21 cellular contexts compared by ENCODE assay signal in the genomic region with DNA sequence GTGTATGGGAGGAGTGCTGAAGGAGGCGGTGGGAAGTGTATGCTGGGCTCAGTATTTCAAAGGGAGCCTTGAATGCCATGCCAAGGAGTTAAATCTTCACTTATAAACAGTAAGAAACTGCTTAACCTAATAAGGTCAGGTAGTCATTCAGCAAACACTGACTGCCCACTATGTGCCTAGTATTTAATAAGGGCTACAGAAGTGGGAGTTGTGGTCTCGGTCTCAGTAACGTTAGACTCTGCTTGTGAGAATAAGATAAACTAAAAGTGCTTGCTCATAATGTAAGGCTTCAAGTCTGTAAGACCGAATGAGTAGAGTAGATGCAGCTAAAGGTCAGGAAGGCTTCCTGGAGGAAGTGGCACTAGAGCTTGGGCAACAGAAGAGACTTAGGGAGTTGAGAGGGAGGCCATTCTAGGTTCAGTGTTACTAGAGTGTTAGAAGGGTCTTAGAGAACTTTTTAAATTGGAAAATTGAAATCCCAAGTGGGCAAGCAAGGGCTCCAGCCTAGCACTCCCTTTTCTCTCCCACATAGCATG. TPM values are rescaled to one million over a fixed set of nuclear protein-coding genes. Genes with fewer than 3 reads are reported as not detected.
A peak's percentile ranks its signal among the peaks of the same experiment; 100 is the strongest.
DNase-seq lines count a peak whose midpoint lies in the region; ATAC-seq, FAIRE-seq and TF ChIP-seq lines count a peak whose summit lies in the region.
"Had no signal": no experiment of that assay in that cellular context is flagged by ENCODE, and none has a peak within 500 bp of the region (broad histone marks: within the 10 kb centered on the region; RNA-seq: fewer than 3 reads in every experiment).

No MANE protein-coding gene starts in this region.

- H3K36me3 ChIP-seq in HepG2 (replicated peaks in 1 of 2; ENCODE audit: control insufficient read depth in 1 of 2, insufficient read depth in 2 of 2, low read length in 2 of 2) (peaks cover 44 to 87% of the 10 kb centered on the region in 2 experiments), right lobe of liver (peaks cover 0 to 65% (median 23%) of the 10 kb centered on the region in 4 donors), thyroid gland (peaks cover 25 to 27% of the 10 kb centered on the region in 2 donors)

- H3K27me3 ChIP-seq in HepG2 (ENCODE audit: control insufficient read depth in 1 of 2, insufficient read depth in 2 of 2, low read length in 2 of 2) (no peaks in the 10 kb centered on the region), right lobe of liver (no peaks in the 10 kb centered on the region), thyroid gland (no peaks in the 10 kb centered on the region)
- H3K27me3 ChIP-seq: body of pancreas, dorsolateral prefrontal cortex had no signal

- H3K4me1 ChIP-seq in HepG2 (ENCODE audit: insufficient read depth, low read length), result peaks cover 19% of the 10 kb centered on the region
- H3K4me1 ChIP-seq in right lobe of liver, result peaks cover 0 to 7% (median 0%) of the 10 kb centered on the region in 4 donors
- H3K4me1 ChIP-seq in thyroid gland, result peaks cover 44 to 49% of the 10 kb centered on the region in 2 donors

- TF ChIP-seq POLR2A in HepG2 (IDR thresholded peaks at IDR 0.05; ENCODE audit: insufficient read depth in 1 of 2, low read depth in 2 of 2, low read length in 2 of 2), result no peak
- TF ChIP-seq POLR2A in right lobe of liver (IDR thresholded peaks at IDR 0.05), result no peak
- TF ChIP-seq POLR2A in GM18505 (IDR thresholded peaks at IDR 0.05; ENCODE audit: borderline replicate concordance, extremely low read depth, insufficient read depth, insufficient read length), result peak; percentile 19
- TF ChIP-seq POLR2A in thyroid gland (IDR thresholded peaks at IDR 0.05), result no peak

- CTCF ChIA-PET in HepG2 (lab: Yijun Ruan, JAX; ENCODE audit: low intra/inter-chr PET ratio, low total read pairs), result no interaction called here

- peaks cover 34% of the 10 kb centered on the region for H3K36me3 Mint-ChIP-seq in memory B cell

- in situ Hi-C loops in HepG2 (cut with HindIII; ENCODE audit: extremely low pct_ligation_motif_present, low pct_unique_long_range_greater_than_20kb), result no loop called here

- no peak for TF ChIP-seq RAD21 in HepG2 (CRISPR knock-in tag; IDR thresholded peaks at IDR 0.05)

- 95% methylated on average over 4 of the region's 4 CpGs for WGBS in HepG2 (ENCODE audit: low lambda C conversion rate)
- 80% methylated on average over 4 of the region's 4 CpGs for WGBS in right lobe of liver (ENCODE audit: insufficient coverage, low coverage, low lambda C conversion rate, missing lambda C conversion rate)
- WGBS in thyroid gland, 2 donors, result 93 to 94% methylated on average over 4 of the region's 4 CpGs

- no peak overlapping the region for H3K4me3 Mint-ChIP-seq in memory B cell
- H3K4me3 Mint-ChIP-seq: activated T-helper 1 cell treated with anti-CD3 and anti-CD28 coated beads, Interleukin-12 subunit alpha, Interleukin-12 subunit beta, Interleukin-2, Interleukin-4 antibody, amounts not matched to agents 30 ng/mL and 10 ng/mL and 1 ng/mL, durations not matched to agents 14 hours and 24 hours and 36 hours; T-helper 2 cell treated with Interferon-gamma antibody and Interleukin-4, amounts not matched to agents 5 μg/mL and 100 μg/mL, for 36 hours had no signal

- no peaks in the 10 kb centered on the region for H3K27me3 Mint-ChIP-seq in memory B cell

- ATAC-seq in HepG2, result no peak
- ATAC-seq in right lobe of liver, result no peak
- ATAC-seq in GM18505 (IDR thresholded peaks at IDR 0.05; ENCODE audit: unreplicated experiment), result no peak
- ATAC-seq in memory B cell (ENCODE audit: low read depth), result no peak
- ATAC-seq in GM18873 (IDR thresholded peaks at IDR 0.05; ENCODE audit: low FRiP score, unreplicated experiment), result no peak
- ATAC-seq: body of pancreas had no signal

- H3K4me3 ChIP-seq in HepG2 (replicated peaks in 1 of 3; ENCODE audit: insufficient read depth in 1 of 3, low read depth in 2 of 3, low read length in 3 of 3) (no peak overlapping the region), right lobe of liver (no peak overlapping the region), thyroid gland (replicated peaks in 1 of 3) (no peak overlapping the region)
- H3K4me3 ChIP-seq: body of pancreas, dorsolateral prefrontal cortex, smooth muscle cell had no signal

- POLR2A ChIA-PET in HepG2 (lab: Yijun Ruan, JAX), result interaction anchor here (1.0 to 4.8 kb wide), 3 partner anchors 7 to 18 kb away, joined by 3 to 84 read pairs (median 23); no protein-coding TSS in a partner anchor

- intact Hi-C loops in HepG2 (cut with micrococcal nuclease; ENCODE audit: unreplicated experiment), result loop anchor here (10.0 kb wide), 1 partner anchor 65 kb away; a partner anchor contains a TSS
- intact Hi-C loops in right lobe of liver (cut with DNase I), result no loop called here
- intact Hi-C loops in thyroid gland (cut with DNase I), result loop anchor here (10.0 kb wide), 1 partner anchor 95 kb away; no protein-coding TSS in a partner anchor

- no peak for FAIRE-seq in HepG2 (lab: Jason Lieb, UNC)

- H3K9ac ChIP-seq in HepG2 (ENCODE audit: insufficient read depth, low read depth, low read length), result no peak overlapping the region

- no peak for TF ChIP-seq CTCF in HepG2 (CRISPR knock-in tag; IDR thresholded peaks at IDR 0.05)
- no peak for TF ChIP-seq CTCF in right lobe of liver (IDR thresholded peaks at IDR 0.05)
- no peak for TF ChIP-seq CTCF in thyroid gland (IDR thresholded peaks at IDR 0.05)

- peaks cover 11% of the 10 kb centered on the region for H3K79me2 ChIP-seq in HepG2 (ENCODE audit: insufficient read depth, low read length)

- DNase-seq in HepG2 (ENCODE audit: low spot score) (no peak), right lobe of liver (no peak), memory B cell (ENCODE audit: low spot score in 2 of 2) (no peak), thyroid gland (no peak), MV-4-11 (lab: John Stamatoyannopoulos, UW) (no peak)
- DNase-seq in stimulated activated CD4-positive, alpha-beta T cell treated with anti-CD3 and anti-CD28 coated beads, Interleukin-2, amount 100 ng/mL, for 48 hours, result no peak
- DNase-seq: body of pancreas; cerebellar nuclear complex; DMS153; GOT3; hypothalamus; mesendoderm; NCI-H1694; stimulated activated CD4-positive, alpha-beta T cell treated with anti-CD3 and anti-CD28 coated beads, Interleukin-2, amount 100 ng/mL, for 24 hours had no signal

- TSS peak; percentile 9 for BruUV-seq in HepG2 (replicated peaks; lab: Mats Ljungman, UMichigan)

- no peak overlapping the region for H2AFZ ChIP-seq in HepG2 (ENCODE audit: low read length)

- H4K20me1 ChIP-seq in HepG2 (ENCODE audit: insufficient read depth, low read length), result peaks cover 13% of the 10 kb centered on the region

- no peak overlapping the region for H3K4me2 ChIP-seq in HepG2 (ENCODE audit: low read depth, low read length)
- H3K4me2 ChIP-seq: smooth muscle cell had no signal

- H3K27ac Mint-ChIP-seq in memory B cell, result peak overlapping the region; percentile 56
- H3K27ac Mint-ChIP-seq: activated T-helper 1 cell treated with anti-CD3 and anti-CD28 coated beads, Interleukin-12 subunit alpha, Interleukin-12 subunit beta, Interleukin-2, Interleukin-4 antibody, amounts not matched to agents 30 ng/mL and 10 ng/mL and 1 ng/mL, durations not matched to agents 14 hours and 24 hours and 36 hours had no signal

- TF ChIP-seq EP300 in HepG2 (IDR thresholded peaks at IDR 0.05; ENCODE audit: low read depth in 2 of 2, low read length in 2 of 2), result no peak
- TF ChIP-seq EP300 in HepG2 (CRISPR knock-in tag; IDR thresholded peaks at IDR 0.05; ENCODE audit: borderline replicate concordance), result no peak

- H3K4me1 Mint-ChIP-seq in memory B cell, result peaks cover 20% of the 10 kb centered on the region

- H3K9me3 Mint-ChIP-seq in memory B cell, result no peaks in the 10 kb centered on the region
- H3K9me3 Mint-ChIP-seq: activated T-helper 1 cell treated with anti-CD3 and anti-CD28 coated beads, Interleukin-12 subunit alpha, Interleukin-12 subunit beta, Interleukin-2, Interleukin-4 antibody, amounts not matched to agents 30 ng/mL and 10 ng/mL and 1 ng/mL, durations not matched to agents 14 hours and 24 hours and 36 hours; T-helper 2 cell treated with Interferon-gamma antibody and Interleukin-4, amounts not matched to agents 5 μg/mL and 100 μg/mL, for 36 hours had no signal

- H3K27ac ChIP-seq in HepG2 (ENCODE audit: extremely low read length, insufficient read depth, low read length) (no peak overlapping the region), right lobe of liver (no peak overlapping the region), thyroid gland (peak overlapping the region in 2 of 3 donors; percentile 46 to 87)
- H3K27ac ChIP-seq: body of pancreas, RWPE1 had no signal

- H3K9me3 ChIP-seq in HepG2 (ENCODE audit: low read length) (no peaks in the 10 kb centered on the region), right lobe of liver (no peaks in the 10 kb centered on the region), thyroid gland (no peaks in the 10 kb centered on the region)
- H3K9me3 ChIP-seq: body of pancreas had no signal

RNA-seq across cellular contexts. Expression of a gene that starts 6.0 kb away (rescaled TPM):
- total RNA-seq in HepG2 (2016; rRNA removed; fragmentation: Illumina TruSeq; extraction: Trizol), result 81.9 and 85.1 TPM in 2 replicates
- 39.3 and 48.2 TPM in 2 replicates for total RNA-seq in HepG2 (2016; cell fraction: cytosol; rRNA removed; fragmentation: Illumina TruSeq; extraction: Trizol; ENCODE audit: low read depth)
- total RNA-seq in HepG2 (2016; cell fraction: insoluble cytoplasmic fraction; rRNA removed; fragmentation: Illumina TruSeq; extraction: Trizol), result 79.9 and 80.4 TPM in 2 replicates
- total RNA-seq in HepG2 (2016; cell fraction: membrane; rRNA removed; fragmentation: Illumina TruSeq; extraction: Trizol), result 99.4 and 121 TPM in 2 replicates
- total RNA-seq in HepG2 (2016; cell fraction: nucleus; rRNA removed; fragmentation: Illumina TruSeq; extraction: Trizol), result 41.2 and 48.0 TPM in 2 replicates
- polyA plus RNA-seq in HepG2 (2011; rRNA removed), result 134 and 155 TPM in 2 replicates
- polyA plus RNA-seq in HepG2 (2011; cell fraction: cytosol; rRNA removed), result 175 and 198 TPM in 2 replicates
- polyA plus RNA-seq in HepG2 (2011; cell fraction: nucleus; rRNA removed), result 42.9 and 54.2 TPM in 2 replicates
- 93.4 and 110 TPM in 2 replicates for polyA plus RNA-seq in HepG2 (2012)
- polyA plus RNA-seq in HepG2 (2016; cell fraction: cytosol; fragmentation: Illumina TruSeq; extraction: Trizol; ENCODE audit: low read depth), result 130 and 155 TPM in 2 replicates
- 249 and 301 TPM in 2 replicates for polyA plus RNA-seq in HepG2 (2016; cell fraction: insoluble cytoplasmic fraction; fragmentation: Illumina TruSeq; extraction: Trizol; ENCODE audit: low read depth)
- polyA plus RNA-seq in HepG2 (2016; cell fraction: membrane; fragmentation: Illumina TruSeq; extraction: Trizol; ENCODE audit: low read depth), result 253 and 267 TPM in 2 replicates
- polyA plus RNA-seq in HepG2 (2016; cell fraction: nucleus; fragmentation: Illumina TruSeq; extraction: Trizol; ENCODE audit: insufficient read depth, low read depth), result 142 and 146 TPM in 2 replicates
- 31.7 and 183 TPM in 2 replicates for polyA minus RNA-seq in HepG2 (2011; rRNA and poly(A)+ RNA removed; ENCODE audit: low replicate concordance)
- 56.3 and 59.3 TPM in 2 replicates for polyA minus RNA-seq in HepG2 (2011; cell fraction: cytosol; rRNA and poly(A)+ RNA removed)
- 34.6 and 44.4 TPM in 2 replicates for polyA minus RNA-seq in HepG2 (2011; cell fraction: nucleus; rRNA and poly(A)+ RNA removed)
- 10 to 100 TPM in 5 of 6 experiments, 1 to 10 TPM in 1; 10.0 to 24.4 (median 14.2) TPM for total RNA-seq in right lobe of liver
- total RNA-seq in thyroid gland, result 10 to 100 TPM; 62.1 to 97.3 (median 70.6) TPM

RNA-seq across cellular contexts. Expression of a gene that starts 32.3 kb away (rescaled TPM):
- total RNA-seq in HepG2 (2016; rRNA removed; fragmentation: Illumina TruSeq; extraction: Trizol) (0.31 and 3.2 TPM in 2 replicates), right lobe of liver (1 to 10 TPM; 1.3 to 7.8 (median 5.3) TPM), thyroid gland (10 to 100 TPM in 1 of 4 donors, 1 to 10 TPM in 3; 5.1 to 20.0 (median 7.4) TPM)
- 0.71 TPM in 1 of 2 replicates, not detected in the other for total RNA-seq in HepG2 (2016; cell fraction: cytosol; rRNA removed; fragmentation: Illumina TruSeq; extraction: Trizol; ENCODE audit: low read depth)
- 0.46 and 3.1 TPM in 2 replicates for total RNA-seq in HepG2 (2016; cell fraction: insoluble cytoplasmic fraction; rRNA removed; fragmentation: Illumina TruSeq; extraction: Trizol)
- total RNA-seq in HepG2 (2016; cell fraction: membrane; rRNA removed; fragmentation: Illumina TruSeq; extraction: Trizol), result 0.12 and 0.65 TPM in 2 replicates
- total RNA-seq in HepG2 (2016; cell fraction: nucleus; rRNA removed; fragmentation: Illumina TruSeq; extraction: Trizol), result 3.2 and 5.0 TPM in 2 replicates
- 17.6 and 21.8 TPM in 2 replicates for polyA plus RNA-seq in HepG2 (2011; rRNA removed)
- polyA plus RNA-seq in HepG2 (2011; cell fraction: cytosol; rRNA removed), result 2.4 and 5.1 TPM in 2 replicates
- 142 and 179 TPM in 2 replicates for polyA plus RNA-seq in HepG2 (2011; cell fraction: nucleus; rRNA removed)
- 7.7 and 16.0 TPM in 2 replicates for polyA plus RNA-seq in HepG2 (2012)
- polyA plus RNA-seq in HepG2 (2016; cell fraction: cytosol; fragmentation: Illumina TruSeq; extraction: Trizol; ENCODE audit: low read depth), result 0.22 and 0.24 TPM in 2 replicates
- 0.81 and 0.98 TPM in 2 replicates for polyA plus RNA-seq in HepG2 (2016; cell fraction: insoluble cytoplasmic fraction; fragmentation: Illumina TruSeq; extraction: Trizol; ENCODE audit: low read depth)
- polyA plus RNA-seq in HepG2 (2016; cell fraction: membrane; fragmentation: Illumina TruSeq; extraction: Trizol; ENCODE audit: low read depth), result 0.13 and 0.55 TPM in 2 replicates
- polyA plus RNA-seq in HepG2 (2016; cell fraction: nucleus; fragmentation: Illumina TruSeq; extraction: Trizol; ENCODE audit: insufficient read depth, low read depth), result 26.3 and 28.4 TPM in 2 replicates
- 6.1 and 8.3 TPM in 2 replicates for polyA minus RNA-seq in HepG2 (2011; rRNA and poly(A)+ RNA removed; ENCODE audit: low replicate concordance)
- 1.3 and 1.8 TPM in 2 replicates for polyA minus RNA-seq in HepG2 (2011; cell fraction: cytosol; rRNA and poly(A)+ RNA removed)
- polyA minus RNA-seq in HepG2 (2011; cell fraction: nucleus; rRNA and poly(A)+ RNA removed), result 16.6 and 17.9 TPM in 2 replicates

RNA-seq across cellular contexts. Expression of a gene that starts 32.3 kb away (rescaled TPM):
- total RNA-seq in HepG2 (2016; rRNA removed; fragmentation: Illumina TruSeq; extraction: Trizol) (0.62 and 1.0 TPM in 2 replicates), right lobe of liver (1 to 10 TPM in 2 of 6 experiments, under 1 TPM in 4; 0.49 to 1.6 (median 0.85) TPM), thyroid gland (1 to 10 TPM; 1.2 to 6.0 (median 2.9) TPM)
- total RNA-seq in HepG2 (2016; cell fraction: cytosol; rRNA removed; fragmentation: Illumina TruSeq; extraction: Trizol; ENCODE audit: low read depth), result not detected in 2 replicates
- total RNA-seq in HepG2 (2016; cell fraction: insoluble cytoplasmic fraction; rRNA removed; fragmentation: Illumina TruSeq; extraction: Trizol), result 2.0 TPM in 1 of 2 replicates, not detected in the other
- total RNA-seq in HepG2 (2016; cell fraction: membrane; rRNA removed; fragmentation: Illumina TruSeq; extraction: Trizol), result 0.53 TPM in 1 of 2 replicates, not detected in the other
- 0.85 and 3.2 TPM in 2 replicates for total RNA-seq in HepG2 (2016; cell fraction: nucleus; rRNA removed; fragmentation: Illumina TruSeq; extraction: Trizol)
- 1.1 and 2.0 TPM in 2 replicates for polyA plus RNA-seq in HepG2 (2011; rRNA removed)
- polyA plus RNA-seq in HepG2 (2011; cell fraction: cytosol; rRNA removed), result 0.31 and 0.35 TPM in 2 replicates
- polyA plus RNA-seq in HepG2 (2011; cell fraction: nucleus; rRNA removed), result 5.2 and 6.5 TPM in 2 replicates
- polyA plus RNA-seq in HepG2 (2012), result 5.4 and 6.5 TPM in 2 replicates
- not detected in 2 replicates for polyA plus RNA-seq in HepG2 (2016; cell fraction: cytosol; fragmentation: Illumina TruSeq; extraction: Trizol; ENCODE audit: low read depth)
- 0.23 TPM in 1 of 2 replicates, not detected in the other for polyA plus RNA-seq in HepG2 (2016; cell fraction: insoluble cytoplasmic fraction; fragmentation: Illumina TruSeq; extraction: Trizol; ENCODE audit: low read depth)
- 0.43 TPM in 1 of 2 replicates, not detected in the other for polyA plus RNA-seq in HepG2 (2016; cell fraction: membrane; fragmentation: Illumina TruSeq; extraction: Trizol; ENCODE audit: low read depth)
- polyA plus RNA-seq in HepG2 (2016; cell fraction: nucleus; fragmentation: Illumina TruSeq; extraction: Trizol; ENCODE audit: insufficient read depth, low read depth), result 3.9 TPM in 2 replicates
- polyA minus RNA-seq in HepG2 (2011; rRNA and poly(A)+ RNA removed; ENCODE audit: low replicate concordance), result 1.1 and 2.7 TPM in 2 replicates
- not detected in 2 replicates for polyA minus RNA-seq in HepG2 (2011; cell fraction: cytosol; rRNA and poly(A)+ RNA removed)
- polyA minus RNA-seq in HepG2 (2011; cell fraction: nucleus; rRNA and poly(A)+ RNA removed), result 2.3 and 3.6 TPM in 2 replicates
- total RNA-seq: smooth muscle cell had no signal

RNA-seq across cellular contexts. Expression of a gene that starts 38.1 kb away (rescaled TPM):
- total RNA-seq in HepG2 (2016; rRNA removed; fragmentation: Illumina TruSeq; extraction: Trizol) (93.5 and 109 TPM in 2 replicates), right lobe of liver (10 to 100 TPM; 24.0 to 40.6 (median 32.4) TPM), thyroid gland (10 to 100 TPM; 78.2 to 96.8 (median 85.0) TPM)
- total RNA-seq in HepG2 (2016; cell fraction: cytosol; rRNA removed; fragmentation: Illumina TruSeq; extraction: Trizol; ENCODE audit: low read depth), result 18.6 and 19.6 TPM in 2 replicates
- total RNA-seq in HepG2 (2016; cell fraction: insoluble cytoplasmic fraction; rRNA removed; fragmentation: Illumina TruSeq; extraction: Trizol), result 97.8 and 111 TPM in 2 replicates
- 26.5 and 28.5 TPM in 2 replicates for total RNA-seq in HepG2 (2016; cell fraction: membrane; rRNA removed; fragmentation: Illumina TruSeq; extraction: Trizol)
- 69.7 and 73.3 TPM in 2 replicates for total RNA-seq in HepG2 (2016; cell fraction: nucleus; rRNA removed; fragmentation: Illumina TruSeq; extraction: Trizol)
- 189 and 190 TPM in 2 replicates for polyA plus RNA-seq in HepG2 (2011; rRNA removed)
- 126 and 169 TPM in 2 replicates for polyA plus RNA-seq in HepG2 (2011; cell fraction: cytosol; rRNA removed)
- polyA plus RNA-seq in HepG2 (2011; cell fraction: nucleus; rRNA removed), result 278 and 321 TPM in 2 replicates
- 146 and 207 TPM in 2 replicates for polyA plus RNA-seq in HepG2 (2012)
- polyA plus RNA-seq in HepG2 (2016; cell fraction: cytosol; fragmentation: Illumina TruSeq; extraction: Trizol; ENCODE audit: low read depth), result 9.8 and 9.9 TPM in 2 replicates
- polyA plus RNA-seq in HepG2 (2016; cell fraction: insoluble cytoplasmic fraction; fragmentation: Illumina TruSeq; extraction: Trizol; ENCODE audit: low read depth), result 105 and 112 TPM in 2 replicates
- polyA plus RNA-seq in HepG2 (2016; cell fraction: membrane; fragmentation: Illumina TruSeq; extraction: Trizol; ENCODE audit: low read depth), result 15.6 and 18.2 TPM in 2 replicates
- 128 and 133 TPM in 2 replicates for polyA plus RNA-seq in HepG2 (2016; cell fraction: nucleus; fragmentation: Illumina TruSeq; extraction: Trizol; ENCODE audit: insufficient read depth, low read depth)
- 165 and 166 TPM in 2 replicates for polyA minus RNA-seq in HepG2 (2011; rRNA and poly(A)+ RNA removed; ENCODE audit: low replicate concordance)
- polyA minus RNA-seq in HepG2 (2011; cell fraction: cytosol; rRNA and poly(A)+ RNA removed), result 54.2 and 56.9 TPM in 2 replicates
- polyA minus RNA-seq in HepG2 (2011; cell fraction: nucleus; rRNA and poly(A)+ RNA removed), result 145 and 189 TPM in 2 replicates

Comparison
In these comparisons a context has a peak if more than half of its experiments do, and no peak if none do; other contexts are left out.
1. intact Hi-C loops: an anchor here in HepG2 (10.0 kb wide) and thyroid gland (10.0 kb wide); none called in right lobe of liver.
2. H3K27ac ChIP-seq: peak in thyroid gland (2 of 3); none in HepG2 (single experiment) and right lobe of liver (0 of 3).